1 cellular context compared by ENCODE assay signal in genomic region chr2:240478346-240479110, GRCh38.
TF ChIP-seq lines count a peak whose summit lies in the region.

No MANE protein-coding gene starts in this region.

TF ChIP-seq in WTC11, 78 proteins besides CTCF, POLR2A, EP300 and RAD21 (continued from another document):
- TF ChIP-seq E2F5 (CRISPR knock-in tag; IDR thresholded peaks at IDR 0.05) (no peak), ATF3 (CRISPR knock-in tag; conservative IDR thresholded peaks at IDR 0.05) (no peak)
